1 cellular context compared by ENCODE assay signal in the genomic region with DNA sequence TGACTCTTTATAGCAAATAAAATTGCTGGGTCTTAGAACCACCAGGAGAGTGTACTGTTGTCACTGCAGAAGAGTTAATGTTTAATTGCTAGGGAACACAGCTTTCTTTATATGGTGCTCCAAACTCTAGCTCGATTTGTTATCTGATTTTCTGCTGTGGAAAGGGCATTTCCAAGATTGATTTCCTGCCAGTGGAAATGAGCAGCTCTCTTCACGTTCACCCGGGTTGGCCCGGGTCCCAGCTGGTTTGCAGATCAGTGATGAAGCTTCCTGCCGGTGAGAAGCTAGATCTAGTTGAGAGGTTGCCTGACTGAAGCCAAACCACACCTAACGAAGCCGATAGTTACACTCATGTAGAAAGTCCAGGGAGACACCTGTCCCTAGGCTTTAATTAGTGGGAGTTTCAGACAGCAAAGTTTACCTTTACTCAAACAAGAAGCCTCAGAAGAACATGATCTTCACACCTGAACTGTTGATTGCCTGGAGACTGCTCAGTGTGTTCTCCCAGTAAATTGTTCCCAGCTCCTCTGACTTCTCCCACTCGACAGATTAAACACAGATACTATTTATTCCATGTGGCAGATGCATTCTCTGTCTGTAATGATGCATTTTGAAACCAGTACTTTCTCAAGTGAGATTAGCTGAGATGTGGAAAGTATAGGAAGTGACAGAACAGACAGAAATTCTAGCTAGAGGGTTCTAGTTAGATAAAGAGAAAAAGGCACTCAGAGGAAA.
TF ChIP-seq lines count a peak whose summit lies in the region.

No MANE protein-coding gene starts in this region.

TF ChIP-seq in HepG2, 621 proteins besides CTCF, POLR2A, EP300 and RAD21 (continued from another document and continues in another):
- TF ChIP-seq ZNF451 (CRISPR knock-in tag; IDR thresholded peaks at IDR 0.05) (no peak), SMARCC2 (IDR thresholded peaks at IDR 0.05) (no peak), ZBTB20 (CRISPR knock-in tag; IDR thresholded peaks at IDR 0.05; ENCODE audit: borderline replicate concordance, low read depth) (peak; percentile 34; the same call in 1 of the 2 replicates), U2AF2 (IDR thresholded peaks at IDR 0.05; ENCODE audit: low read depth, low read length) (no peak), GABPA (IDR thresholded peaks at IDR 0.05; ENCODE audit: low read depth, low read length) (no peak), GABPA (CRISPR knock-in tag; IDR thresholded peaks at IDR 0.05; ENCODE audit: low read depth) (peak; percentile 59), E2F5 (CRISPR knock-in tag; conservative IDR thresholded peaks at IDR 0.05) (no peak), MLXIP (CRISPR knock-in tag; IDR thresholded peaks at IDR 0.05; ENCODE audit: borderline replicate concordance) (no peak), TAF15 (IDR thresholded peaks at IDR 0.05; ENCODE audit: low read depth, low read length, poor library complexity, severe bottlenecking) (no peak), MYC (CRISPR knock-in tag; IDR thresholded peaks at IDR 0.05; ENCODE audit: borderline replicate concordance) (peak; percentile 27; the same call in 1 of the 2 replicates), ARNT (IDR thresholded peaks at IDR 0.05) (no peak), FOXP1 (IDR thresholded peaks at IDR 0.05) (no peak), FOXP1 (CRISPR knock-in tag; IDR thresholded peaks at IDR 0.05) (no peak), ZNF350 (CRISPR knock-in tag; IDR thresholded peaks at IDR 0.05; ENCODE audit: borderline replicate concordance, low read depth) (peak; percentile 22; the same call in 1 of the 2 replicates), ZNF704 (CRISPR knock-in tag; IDR thresholded peaks at IDR 0.05; ENCODE audit: borderline replicate concordance) (no peak), ZBTB40 (IDR thresholded peaks at IDR 0.05) (no peak), ZBTB40 (CRISPR knock-in tag; IDR thresholded peaks at IDR 0.05) (no peak), TBL1XR1 (IDR thresholded peaks at IDR 0.05; ENCODE audit: borderline replicate concordance, low read length, partially characterized antibody) (no peak), ZFP41 (CRISPR knock-in tag; IDR thresholded peaks at IDR 0.05; ENCODE audit: borderline replicate concordance) (no peak), AGO1 (IDR thresholded peaks at IDR 0.05; ENCODE audit: low read depth, low read length, poor library complexity, severe bottlenecking) (no peak), PREB (CRISPR knock-in tag; IDR thresholded peaks at IDR 0.05) (no peak), EED (CRISPR knock-in tag; IDR thresholded peaks at IDR 0.05) (no peak), ZNF879 (CRISPR knock-in tag; IDR thresholded peaks at IDR 0.05) (no peak), ZFP62 (CRISPR knock-in tag; IDR thresholded peaks at IDR 0.05) (no peak), MXD3 (CRISPR knock-in tag; IDR thresholded peaks at IDR 0.05) (no peak), ZNF619 (CRISPR knock-in tag; IDR thresholded peaks at IDR 0.05) (no peak), MAF1 (CRISPR knock-in tag; IDR thresholded peaks at IDR 0.05; ENCODE audit: borderline replicate concordance) (no peak), SNRNP70 (IDR thresholded peaks at IDR 0.05; ENCODE audit: low read depth, low read length) (no peak), ZBTB26 (CRISPR knock-in tag; IDR thresholded peaks at IDR 0.05; ENCODE audit: borderline replicate concordance) (peak; percentile 91), ZNF138 (CRISPR knock-in tag; IDR thresholded peaks at IDR 0.05; ENCODE audit: low read depth) (no peak), AFF4 (CRISPR knock-in tag; IDR thresholded peaks at IDR 0.05) (no peak), SRSF4 (IDR thresholded peaks at IDR 0.05; ENCODE audit: low read depth, low read length, poor library complexity, severe bottlenecking) (no peak), MED1 (CRISPR knock-in tag; IDR thresholded peaks at IDR 0.05) (peak; percentile 74), RBFOX2 (IDR thresholded peaks at IDR 0.05; ENCODE audit: low read depth, low read length) (peak; percentile 66), ZNF660 (CRISPR knock-in tag; IDR thresholded peaks at IDR 0.05; ENCODE audit: borderline replicate concordance, low read depth) (no peak), HHEX (CRISPR knock-in tag; IDR thresholded peaks at IDR 0.05) (no peak), NCOR1 (IDR thresholded peaks at IDR 0.05; ENCODE audit: borderline replicate concordance, low read length) (no peak; the same call in 1 of the 2 replicates)
